In genomic region chr12:55996201-55996714, GRCh38 we compare ENCODE assay signal across 8 cellular contexts. TPM values are rescaled to one million over a fixed set of nuclear protein-coding genes. Genes with fewer than 3 reads are reported as not detected.
DNase-seq lines count a peak whose midpoint lies in the region; ATAC-seq and TF ChIP-seq lines count a peak whose summit lies in the region.

No MANE protein-coding gene starts in this region.

- H3F3A ChIP-seq in neural progenitor cell (ENCODE audit: low read depth) = peaks cover 38% of the 10 kb centered on the region

- H3K4me1 Mint-ChIP-seq in Caco-2 (ENCODE audit: low read depth, unreplicated experiment) = peaks cover 9% of the 10 kb centered on the region
- peaks cover 24% of the 10 kb centered on the region for H3K4me1 Mint-ChIP-seq in neural progenitor cell

- TF ChIP-seq CTCF in Caco-2 (IDR thresholded peaks at IDR 0.05; ENCODE audit: insufficient read depth in 1 of 2, low read depth in 1 of 2, low read length in 1 of 2, severe bottlenecking in 1 of 2, unreplicated experiment in 1 of 2) (peak; percentile 75 to 76), KMS-11 (conservative IDR thresholded peaks at IDR 0.05; ENCODE audit: low read depth, low read length) (peak; percentile 100), neural progenitor cell (IDR thresholded peaks at IDR 0.05) (peak; percentile 97), transverse colon (IDR thresholded peaks at IDR 0.05) (peak; percentile 86 to 94 (median 89))

- H4K20me1 ChIP-seq in KMS-11 (ENCODE audit: insufficient read depth) (no peaks in the 10 kb centered on the region), neural progenitor cell (ENCODE audit: low read depth) (no peaks in the 10 kb centered on the region)

- BruUV-seq in Caco-2 (replicated peaks; lab: Mats Ljungman, UMichigan) = TSS peak; percentile 42

- peak overlapping the region; percentile 77 for H3K4me2 ChIP-seq in KMS-11
- H3K4me2 ChIP-seq in neural progenitor cell = peak overlapping the region; percentile 81

- H3K27me3 Mint-ChIP-seq in Caco-2 (ENCODE audit: insufficient read depth, unreplicated experiment) = no peaks in the 10 kb centered on the region
- H3K27me3 Mint-ChIP-seq in neural progenitor cell (ENCODE audit: insufficient read depth, low read depth) = peaks cover 2% of the 10 kb centered on the region

- H3K4me3 Mint-ChIP-seq in Caco-2 (ENCODE audit: unreplicated experiment) = peak overlapping the region; percentile 98
- peak overlapping the region; percentile 98 for H3K4me3 Mint-ChIP-seq in neural progenitor cell

- peak overlapping the region; percentile 0; the same call in 1 of the 2 replicates for H3K27ac ChIP-seq in KMS-11
- H3K27ac ChIP-seq in neural progenitor cell = peak overlapping the region; percentile 9
- peak overlapping the region; percentile 87 to 92 (median 90) for H3K27ac ChIP-seq in transverse colon

- peak overlapping the region; percentile 58 for H3K4me3 ChIP-seq in Caco-2 (ENCODE audit: low read depth, low read length)
- H3K4me3 ChIP-seq in KMS-11 (IDR thresholded peaks at IDR 0.05; ENCODE audit: insufficient read depth, low read depth, low read length) = peak overlapping the region; percentile 61
- H3K4me3 ChIP-seq in neural progenitor cell = peak overlapping the region; percentile 75
- peak overlapping the region in 3 of 4 donors; percentile 55 to 67 (median 58) for H3K4me3 ChIP-seq in transverse colon

- TF ChIP-seq POLR2A in transverse colon (IDR thresholded peaks at IDR 0.05) = no peak

- H2AFZ ChIP-seq in KMS-11 (ENCODE audit: low read depth) (peak overlapping the region; percentile 65), neural progenitor cell (replicated peaks) (no peak overlapping the region)

- POLR2A ChIA-PET in Caco-2 (lab: Charles Lee) = interaction anchor here (0.5 to 2.7 kb wide), 9 partner anchors 11 to 1608 kb away, joined by 3 to 23 read pairs (median 8); partner anchors contain the start of genes PA2G4 and RAB5B

- no peaks in the 10 kb centered on the region for H3K9me3 Mint-ChIP-seq in Caco-2 (ENCODE audit: unreplicated experiment)
- no peaks in the 10 kb centered on the region for H3K9me3 Mint-ChIP-seq in neural progenitor cell

- intact Hi-C loops in Caco-2 (cut with micrococcal nuclease; ENCODE audit: unreplicated experiment) (loop anchor here (1.0 to 2.0 kb wide), 4 partner anchors 23 to 257 kb away; partner anchors contain the start of gene RPS26), transverse colon (cut with DNase I; ENCODE audit: low total_unique reads) (no loop called here)

- peak; percentile 47 to 66 for DNase-seq in Caco-2
- DNase-seq in RPMI8226 = peak; percentile 73
- DNase-seq in activated effector memory CD4-positive, alpha-beta T cell treated with anti-CD3 and anti-CD28 coated beads, Interleukin-2, amount 50 U/mL, for 16 hours = peak; percentile 85
- peak; percentile 51 for DNase-seq in fibroblast of the conjunctiva (ENCODE audit: low read depth)
- DNase-seq in neural progenitor cell (ENCODE audit: low spot score) = peak; percentile 65
- peak; percentile 67 for DNase-seq in transverse colon

- H3K27me3 ChIP-seq in Caco-2 (replicated peaks; ENCODE audit: control insufficient read depth, insufficient read depth, low read length) (no peaks in the 10 kb centered on the region), KMS-11 (ENCODE audit: insufficient read depth, low read depth) (no peaks in the 10 kb centered on the region), neural progenitor cell (no peaks in the 10 kb centered on the region), transverse colon (no peaks in the 10 kb centered on the region)

- in situ Hi-C loops in transverse colon (cut with MboI; ENCODE audit: low pct_ligation_motif_present in 1 of 4, low pct_unique_long_range_greater_than_20kb in 1 of 4, low sequenced_read_pairs in 3 of 4) = loop anchor here in 1 of 4 donors (10.0 kb wide), 1 partner anchor 49 kb away; the partner anchor contains the start of gene RPS26

- 6 to 24% methylated on average over 7 to 14 of the region's 14 CpGs for WGBS in transverse colon (ENCODE audit: low coverage in 1 of 2), 2 donors

- no peaks in the 10 kb centered on the region for H3K79me2 ChIP-seq in KMS-11 (ENCODE audit: insufficient read depth, low read depth)
- peaks cover 15% of the 10 kb centered on the region for H3K79me2 ChIP-seq in neural progenitor cell (ENCODE audit: low read depth)

- H3K4me1 ChIP-seq in Caco-2 = peaks cover 3% of the 10 kb centered on the region
- H3K4me1 ChIP-seq in KMS-11 (ENCODE audit: low read depth, poor library complexity, severe bottlenecking) = peaks cover 8% of the 10 kb centered on the region
- no peaks in the 10 kb centered on the region for H3K4me1 ChIP-seq in neural progenitor cell
- peaks cover 0 to 35% (median 23%) of the 10 kb centered on the region in 4 donors for H3K4me1 ChIP-seq in transverse colon

- CTCF ChIA-PET in Caco-2 (lab: Charles Lee) = interaction anchor here (0.5 to 4.5 kb wide), 15 partner anchors 8 to 258 kb away, joined by 3 to 97 read pairs (median 6); partner anchors contain the start of genes PA2G4 and RAB5B

- no peaks in the 10 kb centered on the region; the same call in none of the 2 replicates for H3K36me3 ChIP-seq in Caco-2 (ENCODE audit: control insufficient read depth, insufficient read depth, low read length)
- H3K36me3 ChIP-seq in KMS-11 (ENCODE audit: insufficient read depth) = peaks cover 7% of the 10 kb centered on the region; the same call in 1 of the 2 replicates
- H3K36me3 ChIP-seq in neural progenitor cell = peaks cover under 1% of the 10 kb centered on the region
- peaks cover 0 to 32% (median 12%) of the 10 kb centered on the region in 4 donors for H3K36me3 ChIP-seq in transverse colon

- no peak for TF ChIP-seq EP300 in transverse colon (IDR thresholded peaks at IDR 0.05; ENCODE audit: low read depth)

- peak overlapping the region; percentile 87 for H3K27ac Mint-ChIP-seq in Caco-2 (ENCODE audit: unreplicated experiment)
- H3K27ac Mint-ChIP-seq in neural progenitor cell = no peak overlapping the region

- H3K9me3 ChIP-seq in Caco-2 (no peaks in the 10 kb centered on the region), neural progenitor cell (ENCODE audit: low read depth) (no peaks in the 10 kb centered on the region), transverse colon (no peaks in the 10 kb centered on the region)

- H3K36me3 Mint-ChIP-seq in Caco-2 (ENCODE audit: insufficient read depth, unreplicated experiment) (peaks cover 74% of the 10 kb centered on the region), neural progenitor cell (peaks cover 16% of the 10 kb centered on the region)

- ATAC-seq in GM18502 (IDR thresholded peaks at IDR 0.05; ENCODE audit: poor library complexity, unreplicated experiment) = no peak

- H3K9ac ChIP-seq in KMS-11 = peak overlapping the region; percentile 8; the same call in 1 of the 2 replicates
- H3K9ac ChIP-seq in neural progenitor cell = no peak overlapping the region

RNA-seq across cellular contexts. Expression of gene SUOX, which starts 0.8 kb away (rescaled TPM):
- 37.9 and 40.8 TPM in 2 replicates for total RNA-seq in Caco-2 (2022)
- 17.5 and 35.5 TPM in 2 replicates for total RNA-seq in neural progenitor cell (ENCODE audit: low replicate concordance)
- 10 to 100 TPM; 30.1 to 45.3 (median 33.9) TPM for total RNA-seq in transverse colon

RNA-seq across cellular contexts. Expression of gene RAB5B, which starts 22.4 kb away (rescaled TPM):
- 98.4 and 107 TPM in 2 replicates for total RNA-seq in Caco-2 (2022)
- 62.9 and 64.5 TPM in 2 replicates for total RNA-seq in neural progenitor cell (ENCODE audit: low replicate concordance)
- 10 to 100 TPM; 66.3 to 97.5 (median 88.4) TPM for total RNA-seq in transverse colon

RNA-seq across cellular contexts. Expression of gene IKZF4, which starts 24.6 kb away (rescaled TPM):
- total RNA-seq in Caco-2 (2022) (15.6 and 15.7 TPM in 2 replicates), neural progenitor cell (ENCODE audit: low replicate concordance) (2.1 and 4.4 TPM in 2 replicates), transverse colon (1 to 10 TPM; 1.9 to 6.2 (median 3.9) TPM)

RNA-seq across cellular contexts. Expression of gene CDK2, which starts 29.6 kb away (rescaled TPM):
- total RNA-seq in Caco-2 (2022) (103 and 110 TPM in 2 replicates), neural progenitor cell (ENCODE audit: low replicate concordance) (46.5 and 52.2 TPM in 2 replicates), transverse colon (10 to 100 TPM in 3 of 4 donors, 1 to 10 TPM in 1; 6.7 to 22.3 (median 11.1) TPM)

RNA-seq across cellular contexts. Expression of gene PMEL, which starts 30.4 kb away (rescaled TPM):
- 7.8 and 9.7 TPM in 2 replicates for total RNA-seq in Caco-2 (2022)
- 207 and 301 TPM in 2 replicates for total RNA-seq in neural progenitor cell (ENCODE audit: low replicate concordance)
- total RNA-seq in transverse colon = 1 to 10 TPM in 3 of 4 donors, not detected in 1; 2.4 to 7.0 (median 4.9) TPM

Comparison
In these comparisons a context has a peak if more than half of its experiments do, and no peak if none do; other contexts are left out.
1. H3K27ac ChIP-seq: peak in every context shown above with its lines; median percentile 90 in transverse colon; 9 in neural progenitor cell; 0 in KMS-11.